In genomic region chr11:96169250-96169649, GRCh38 we compare ENCODE assay signal across 11 cellular contexts.
DNase-seq lines count a peak whose midpoint lies in the region; ATAC-seq and TF ChIP-seq lines count a peak whose summit lies in the region.
"Had no signal": no experiment of that assay in that cellular context is flagged by ENCODE, and none has a peak within 500 bp of the region (broad histone marks: within the 10 kb centered on the region; RNA-seq: fewer than 3 reads in every experiment).

No MANE protein-coding gene starts in this region.

- no peaks in the 10 kb centered on the region for H3K27me3 Mint-ChIP-seq in activated CD4-positive, alpha-beta T cell treated with anti-CD3 and anti-CD28 coated beads, Interleukin-2, amount 10 ng/mL, durations not matched to agents 24 days and 14 days
- H3K27me3 Mint-ChIP-seq in stimulated activated naive CD8-positive, alpha-beta T cell treated with anti-CD3 and anti-CD28 coated beads, Interleukin-15, amount 100 ng/mL, for 72 hours = no peaks in the 10 kb centered on the region
- H3K27me3 Mint-ChIP-seq: IgD-negative memory B cell had no signal

- H3K27ac ChIP-seq in body of pancreas (peak overlapping the region; percentile 34 to 76 (median 74)), mesenchymal stem cell (ENCODE audit: low read length, poor library complexity, severe bottlenecking) (peak overlapping the region; percentile 75)
- H3K27ac ChIP-seq: WERI-Rb-1 had no signal

- H2BK5ac ChIP-seq in mesenchymal stem cell (ENCODE audit: low read depth, low read length, poor library complexity, severe bottlenecking) = no peak overlapping the region

- WGBS in body of pancreas, 2 donors = 30 to 35% methylated on average over 3 of the region's 3 CpGs
- 47% methylated on average over 3 of the region's 3 CpGs for WGBS in mesenchymal stem cell

- no peaks in the 10 kb centered on the region for H3K9me3 ChIP-seq in body of pancreas
- no peaks in the 10 kb centered on the region for H3K9me3 ChIP-seq in mesenchymal stem cell (ENCODE audit: control insufficient read depth, low read length)

- no peak overlapping the region for H3K4me2 ChIP-seq in mesenchymal stem cell (ENCODE audit: low read length, poor library complexity, severe bottlenecking)

- H3K23ac ChIP-seq in mesenchymal stem cell (ENCODE audit: low read length in 2 of 2) = no peak overlapping the region

- H3K4me3 ChIP-seq in body of pancreas = no peak overlapping the region
- H3K4me3 ChIP-seq in mesenchymal stem cell (ENCODE audit: insufficient read depth in 1 of 2, low read depth in 1 of 2, low read length in 2 of 2) = peak overlapping the region in 1 of 2 experiments; percentile 46

- TF ChIP-seq POLR2A in body of pancreas (IDR thresholded peaks at IDR 0.05) = peak in 1 of 3 donors; percentile 24

- DNase-seq in activated CD4-positive, alpha-beta T cell treated with anti-CD3 and anti-CD28 coated beads, Interleukin-2, amount 10 ng/mL, durations not matched to agents 24 days and 14 days = no peak
- DNase-seq in activated CD4-positive, alpha-beta T cell treated with anti-CD3 and anti-CD28 coated beads for 48 hours = no peak
- DNase-seq in body of pancreas (peak in 1 of 4 donors; percentile 28), mesenchymal stem cell (peak; percentile 63), NOMO-1 (lab: John Stamatoyannopoulos, UW; ENCODE audit: unreplicated experiment in 2 of 2) (no peak), DMS53 treated with DMSO at 0.1 percent for 48 hours (lab: John Stamatoyannopoulos, UW; ENCODE audit: unreplicated experiment) (no peak), SHP77 treated with DMSO at 0.1 percent for 48 hours (lab: John Stamatoyannopoulos, UW) (no peak)
- DNase-seq in stimulated activated naive CD8-positive, alpha-beta T cell treated with anti-CD3 and anti-CD28 coated beads, Interleukin-15, amount 100 ng/mL, for 72 hours = no peak
- DNase-seq: WERI-Rb-1 had no signal

- peaks cover 34% of the 10 kb centered on the region for H3K79me1 ChIP-seq in mesenchymal stem cell (replicated peaks; ENCODE audit: low read length, poor library complexity, severe bottlenecking)

- peak overlapping the region; percentile 54 for H3K27ac Mint-ChIP-seq in activated CD4-positive, alpha-beta T cell treated with anti-CD3 and anti-CD28 coated beads, Interleukin-2, amount 10 ng/mL, durations not matched to agents 24 days and 14 days
- H3K27ac Mint-ChIP-seq in stimulated activated naive CD8-positive, alpha-beta T cell treated with anti-CD3 and anti-CD28 coated beads, Interleukin-15, amount 100 ng/mL, for 72 hours = peak overlapping the region; percentile 36 to 61
- H3K27ac Mint-ChIP-seq: IgD-negative memory B cell had no signal

- H2BK120ac ChIP-seq in mesenchymal stem cell (ENCODE audit: low read depth, low read length) = peak overlapping the region; percentile 22

- no peak for TF ChIP-seq CTCF in body of pancreas (IDR thresholded peaks at IDR 0.05)

- peak; percentile 72 for ATAC-seq in body of pancreas
- ATAC-seq in stimulated activated naive CD8-positive, alpha-beta T cell treated with anti-CD3 and anti-CD28 coated beads, Interleukin-15, amount 100 ng/mL, for 72 hours = no peak

- H4K91ac ChIP-seq in mesenchymal stem cell (ENCODE audit: low read length) = peak overlapping the region; percentile 2

- intact Hi-C loops in activated CD4-positive, alpha-beta T cell treated with anti-CD3 and anti-CD28 coated beads, Interleukin-2, amount 10 ng/mL, durations not matched to agents 24 days and 14 days (cut with micrococcal nuclease) = loop anchor here (2.0 kb wide), 2 partner anchors 20 to 30 kb away; no protein-coding TSS in a partner anchor
- intact Hi-C loops in body of pancreas (cut with DNase I) = no loop called here

- no peaks in the 10 kb centered on the region for H3K9me3 Mint-ChIP-seq in activated CD4-positive, alpha-beta T cell treated with anti-CD3 and anti-CD28 coated beads, Interleukin-2, amount 10 ng/mL, durations not matched to agents 24 days and 14 days
- peaks cover 0 to 6% of the 10 kb centered on the region in 2 donors for H3K9me3 Mint-ChIP-seq in stimulated activated naive CD8-positive, alpha-beta T cell treated with anti-CD3 and anti-CD28 coated beads, Interleukin-15, amount 100 ng/mL, for 72 hours
- H3K9me3 Mint-ChIP-seq: IgD-negative memory B cell, neural crest cell had no signal

- H2BK15ac ChIP-seq in mesenchymal stem cell (ENCODE audit: low read depth, poor library complexity, severe bottlenecking) = no peak overlapping the region

- H2AFZ ChIP-seq in mesenchymal stem cell (ENCODE audit: low read depth, low read length) = no peak overlapping the region

- H3K4me3 Mint-ChIP-seq in activated CD4-positive, alpha-beta T cell treated with anti-CD3 and anti-CD28 coated beads, Interleukin-2, amount 10 ng/mL, durations not matched to agents 24 days and 14 days = peak overlapping the region; percentile 27
- peak overlapping the region in 1 of 2 donors; percentile 52 for H3K4me3 Mint-ChIP-seq in stimulated activated naive CD8-positive, alpha-beta T cell treated with anti-CD3 and anti-CD28 coated beads, Interleukin-15, amount 100 ng/mL, for 72 hours
- H3K4me3 Mint-ChIP-seq: IgD-negative memory B cell, neural crest cell had no signal

- H3K4me1 ChIP-seq in body of pancreas = peaks cover 24% of the 10 kb centered on the region
- H3K4me1 ChIP-seq in mesenchymal stem cell (ENCODE audit: control insufficient read depth, insufficient read depth, low read depth, low read length) = peaks cover 14% of the 10 kb centered on the region

- H3K27me3 ChIP-seq in body of pancreas (no peaks in the 10 kb centered on the region), mesenchymal stem cell (ENCODE audit: control insufficient read depth in 1 of 2, insufficient read depth in 1 of 2, low read length in 2 of 2) (no peaks in the 10 kb centered on the region)

- peak overlapping the region; percentile 4 to 92 for H3K18ac ChIP-seq in mesenchymal stem cell (ENCODE audit: low read depth in 1 of 2, low read length in 2 of 2)

- H2AK5ac ChIP-seq in mesenchymal stem cell (ENCODE audit: low read length, severe bottlenecking) = peak overlapping the region; percentile 89

- no peak overlapping the region for H3K14ac ChIP-seq in mesenchymal stem cell (ENCODE audit: low read length in 2 of 2)

- H3K4ac ChIP-seq in mesenchymal stem cell (ENCODE audit: low read depth in 1 of 2, low read length in 2 of 2) = peak overlapping the region in 1 of 2 experiments; percentile 50

- H3K36me3 Mint-ChIP-seq in activated CD4-positive, alpha-beta T cell treated with anti-CD3 and anti-CD28 coated beads, Interleukin-2, amount 10 ng/mL, durations not matched to agents 24 days and 14 days (ENCODE audit: low read depth) = peaks cover 11% of the 10 kb centered on the region

- H3K36me3 ChIP-seq in body of pancreas (replicated peaks in 1 of 2; ENCODE audit: insufficient read depth in 1 of 2, low read depth in 2 of 2) (no peaks in the 10 kb centered on the region), mesenchymal stem cell (ENCODE audit: control insufficient read depth in 1 of 2, insufficient read depth in 2 of 2, low read depth in 1 of 2, low read length in 2 of 2) (peaks cover 0 to 5% of the 10 kb centered on the region in 2 experiments)
- H3K36me3 ChIP-seq: WERI-Rb-1 had no signal

- peak overlapping the region; percentile 1 to 72 for H2BK12ac ChIP-seq in mesenchymal stem cell (ENCODE audit: low read length in 2 of 2)

- peak overlapping the region; percentile 74 for H3K9ac ChIP-seq in mesenchymal stem cell (ENCODE audit: low read length)

- H4K8ac ChIP-seq in mesenchymal stem cell (ENCODE audit: low read length) = no peak overlapping the region

- peaks cover 54% of the 10 kb centered on the region for H3K4me1 Mint-ChIP-seq in activated CD4-positive, alpha-beta T cell treated with anti-CD3 and anti-CD28 coated beads, Interleukin-2, amount 10 ng/mL, durations not matched to agents 24 days and 14 days
- peaks cover 66% of the 10 kb centered on the region for H3K4me1 Mint-ChIP-seq in stimulated activated naive CD8-positive, alpha-beta T cell treated with anti-CD3 and anti-CD28 coated beads, Interleukin-15, amount 100 ng/mL, for 72 hours
